In the genomic region with DNA sequence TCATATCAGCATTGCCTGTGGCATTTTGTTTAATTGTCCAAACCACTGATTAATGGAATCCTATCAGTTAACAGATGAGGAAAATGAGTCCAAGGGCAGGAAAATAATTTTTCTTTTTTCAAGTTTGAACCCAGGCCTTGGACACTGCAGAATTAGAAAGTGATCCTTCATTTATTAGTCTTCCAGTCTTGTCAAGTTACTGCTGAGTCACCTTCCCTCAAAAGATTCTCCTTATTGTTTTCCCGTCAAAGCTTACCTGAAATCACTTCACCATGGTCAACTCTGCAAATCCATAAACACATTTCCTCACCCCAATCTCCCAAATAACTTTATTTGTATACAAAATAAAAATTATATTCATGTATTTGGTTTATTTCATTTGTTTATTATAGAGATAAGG, we compare ENCODE assay signal across 33 cellular contexts.
"Had no signal": no experiment of that assay in that cellular context is flagged by ENCODE, and none has a peak within 500 bp of the region (broad histone marks: within the 10 kb centered on the region; RNA-seq: fewer than 3 reads in every experiment).

No MANE protein-coding gene starts in this region.

- H3K9me3 ChIP-seq: ascending aorta, breast epithelium, esophagus muscularis mucosa, gastrocnemius medialis had no signal

- H3K9me3 Mint-ChIP-seq: activated naive CD4-positive, alpha-beta T cell treated with anti-CD3 and anti-CD28 coated beads, Interleukin-2, amount 50 U/mL, for 24 hours; activated T-helper 17 cell treated with anti-CD3 and anti-CD28 coated beads, Interleukin-2, amount 50 U/mL, for 72 hours; brain; central memory CD8-positive, alpha-beta T cell; T-cell had no signal

- DNase-seq: activated B cell treated with CpG ODN at 0.5 μM for 24 hours; activated CD4-positive, alpha-beta T cell treated with anti-CD3 and anti-CD28 coated beads for 48 hours; activated CD4-positive, alpha-beta T cell treated with anti-CD3 and anti-CD28 coated beads, Interleukin-2, amount 50 U/mL, for 1 hour; activated CD4-positive, alpha-beta T cell treated with anti-CD3 and anti-CD28 coated beads, Interleukin-2, amount 50 U/mL, for 48 hours; activated CD8-positive, alpha-beta memory T cell treated with anti-CD3 and anti-CD28 coated beads for 24 hours; activated CD8-positive, alpha-beta T cell treated with anti-CD3 and anti-CD28 coated beads for 36 hours; activated effector memory CD4-positive, alpha-beta T cell treated with Interleukin-2 at 50 U/mL for 16 hours; activated gamma-delta T cell treated with Interleukin-2 at 50 U/mL for 16 hours; activated naive CD4-positive, alpha-beta T cell treated with Interleukin-2 at 50 U/mL for 16 hours; activated naive CD8-positive, alpha-beta T cell treated with anti-CD3 and anti-CD28 coated beads, Interleukin-2, amount 10 ng/mL, durations not matched to agents 7 days and 5 days; activated T-cell treated with anti-CD3 and anti-CD28 coated beads, Interleukin-2, amount 50 U/mL, for 4 hours; dorsolateral prefrontal cortex; effector memory CD4-positive, alpha-beta T cell; endodermal cell; erythroblast; gastrocnemius medialis; glutamatergic neuron; heart left ventricle; T-cell; T1000 had no signal

- H3K27ac ChIP-seq: ascending aorta, breast epithelium, coronary artery, dorsolateral prefrontal cortex, esophagus muscularis mucosa, foreskin keratinocyte, heart left ventricle, WERI-Rb-1 had no signal

- H3K36me3 Mint-ChIP-seq: activated naive CD4-positive, alpha-beta T cell treated with anti-CD3 and anti-CD28 coated beads, Interleukin-2, amount 50 U/mL, for 24 hours; activated naive CD8-positive, alpha-beta T cell treated with anti-CD3 and anti-CD28 coated beads, Interleukin-2, amount 10 ng/mL, durations not matched to agents 7 days and 5 days; brain; T-cell had no signal

- H3K4me3 Mint-ChIP-seq: activated B cell treated with CpG ODN at 0.5 μM for 24 hours; activated CD8-positive, alpha-beta T cell treated with anti-CD3 and anti-CD28 coated beads for 36 hours; activated naive CD4-positive, alpha-beta T cell treated with anti-CD3 and anti-CD28 coated beads, Interleukin-2, amount 50 U/mL, for 24 hours; activated naive CD8-positive, alpha-beta T cell treated with anti-CD3 and anti-CD28 coated beads, Interleukin-2, amount 10 ng/mL, durations not matched to agents 7 days and 5 days; activated T-cell treated with anti-CD3 and anti-CD28 coated beads, Interleukin-2, amount 50 U/mL, for 4 hours; activated T-helper 17 cell treated with anti-CD3 and anti-CD28 coated beads, Interleukin-2, amount 50 U/mL, for 72 hours; brain; central memory CD8-positive, alpha-beta T cell; dendritic cell treated with granulocyte-macrophage colony-stimulating factor and Interleukin-4, amounts not matched to agents 40 ng/mL and 50 ng/mL, for 4 days; endodermal cell; T-cell; T-helper 1 cell treated with Interleukin-12 subunit alpha and Interleukin-12 subunit beta and Interleukin-4 antibody, amounts not matched to agents 30 μg/mL and 1 μg/mL, for 36 hours had no signal

- ATAC-seq: activated CD4-positive, CD25-positive, alpha-beta regulatory T cell treated with anti-CD3 and anti-CD28 coated beads, Interleukin-2, amount 50 U/mL, for 24 hours; activated CD8-positive, alpha-beta T cell treated with anti-CD3 and anti-CD28 coated beads for 36 hours; activated T-cell treated with anti-CD3 and anti-CD28 coated beads, Interleukin-2, amount 50 U/mL, for 4 hours; activated T-helper 17 cell treated with anti-CD3 and anti-CD28 coated beads, Interleukin-2, amount 50 U/mL, for 72 hours; foreskin keratinocyte; gastrocnemius medialis; heart left ventricle; T-cell had no signal

- H3K4me3 ChIP-seq: ascending aorta, breast epithelium, coronary artery, dorsolateral prefrontal cortex, esophagus muscularis mucosa, gastrocnemius medialis, heart left ventricle had no signal

- H3K36me3 ChIP-seq: ascending aorta, breast epithelium, esophagus muscularis mucosa, gastrocnemius medialis, heart left ventricle, WERI-Rb-1 had no signal

- H3K27me3 Mint-ChIP-seq: activated naive CD4-positive, alpha-beta T cell treated with anti-CD3 and anti-CD28 coated beads, Interleukin-2, amount 50 U/mL, for 24 hours; activated T-helper 17 cell treated with anti-CD3 and anti-CD28 coated beads, Interleukin-2, amount 50 U/mL, for 72 hours; dendritic cell treated with granulocyte-macrophage colony-stimulating factor and Interleukin-4, amounts not matched to agents 40 ng/mL and 50 ng/mL, for 4 days had no signal

- H3K4me1 ChIP-seq: ascending aorta, breast epithelium, esophagus muscularis mucosa, foreskin keratinocyte had no signal

- H3K4me1 Mint-ChIP-seq: activated B cell treated with CpG ODN at 0.5 μM for 24 hours; activated naive CD4-positive, alpha-beta T cell treated with anti-CD3 and anti-CD28 coated beads, Interleukin-2, amount 50 U/mL, for 24 hours; activated naive CD8-positive, alpha-beta T cell treated with anti-CD3 and anti-CD28 coated beads, Interleukin-2, amount 10 ng/mL, durations not matched to agents 7 days and 5 days; activated T-helper 17 cell treated with anti-CD3 and anti-CD28 coated beads, Interleukin-2, amount 50 U/mL, for 72 hours; brain; central memory CD8-positive, alpha-beta T cell; T-cell had no signal

- H3K27ac Mint-ChIP-seq: activated B cell treated with CpG ODN at 0.5 μM for 24 hours; activated CD8-positive, alpha-beta T cell treated with anti-CD3 and anti-CD28 coated beads for 36 hours; activated naive CD4-positive, alpha-beta T cell treated with anti-CD3 and anti-CD28 coated beads, Interleukin-2, amount 50 U/mL, for 24 hours; activated naive CD8-positive, alpha-beta T cell treated with anti-CD3 and anti-CD28 coated beads, Interleukin-2, amount 10 ng/mL, durations not matched to agents 7 days and 5 days; activated T-helper 17 cell treated with anti-CD3 and anti-CD28 coated beads, Interleukin-2, amount 50 U/mL, for 72 hours; brain; dendritic cell treated with granulocyte-macrophage colony-stimulating factor and Interleukin-4, amounts not matched to agents 40 ng/mL and 50 ng/mL, for 4 days; endodermal cell; T-cell; T-helper 1 cell treated with Interleukin-12 subunit alpha and Interleukin-12 subunit beta and Interleukin-4 antibody, amounts not matched to agents 30 μg/mL and 1 μg/mL, for 36 hours had no signal

- H3K27me3 ChIP-seq: ascending aorta, breast epithelium, dorsolateral prefrontal cortex, esophagus muscularis mucosa, foreskin keratinocyte, gastrocnemius medialis, heart left ventricle had no signal
